In the genomic region with DNA sequence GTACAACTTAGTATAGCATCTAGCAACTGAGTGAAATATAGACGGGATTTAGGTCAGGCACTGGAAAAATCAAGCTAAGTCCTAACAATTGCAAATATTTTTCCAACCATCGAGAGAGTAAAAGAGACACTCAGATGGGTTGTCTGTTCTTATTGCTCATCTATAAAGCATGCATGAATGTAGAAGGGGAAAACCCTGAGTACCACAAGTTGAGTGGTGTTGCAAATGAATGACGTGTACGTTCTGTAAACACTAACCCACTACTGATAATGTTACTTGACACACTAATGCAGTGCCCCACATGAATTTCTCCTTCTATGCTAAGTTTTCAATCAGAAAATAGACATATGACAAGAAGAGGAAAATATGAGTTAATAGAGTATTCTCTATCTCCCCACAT, we compare ENCODE assay signal across 13 cellular contexts.
DNase-seq lines count a peak whose midpoint lies in the region; ATAC-seq and TF ChIP-seq lines count a peak whose summit lies in the region.
"Had no signal": no experiment of that assay in that cellular context is flagged by ENCODE, and none has a peak within 500 bp of the region (broad histone marks: within the 10 kb centered on the region; RNA-seq: fewer than 3 reads in every experiment).

No MANE protein-coding gene starts in this region.

- no peak for TF ChIP-seq CTCF in fibroblast of mammary gland (conservative IDR thresholded peaks at IDR 0.05; ENCODE audit: control insufficient read depth, insufficient read depth, low read depth, low read length)
- TF ChIP-seq CTCF in right atrium auricular region (IDR thresholded peaks at IDR 0.05), result no peak

- H3K27ac ChIP-seq in right atrium auricular region, result no peak overlapping the region
- H3K27ac ChIP-seq: esophagus squamous epithelium had no signal

- peak; percentile 74 to 79 for ATAC-seq in activated T-cell treated with anti-CD3 and anti-CD28 coated beads, Interleukin-2, amount 50 U/mL, for 72 hours (replicated peaks in 1 of 2)
- ATAC-seq in stimulated activated naive CD8-positive, alpha-beta T cell treated with anti-CD3 and anti-CD28 coated beads, Interleukin-15, amount 100 ng/mL, for 72 hours, result peak; percentile 33
- ATAC-seq in HG03025 (IDR thresholded peaks at IDR 0.05; ENCODE audit: low FRiP score, unreplicated experiment), result no peak

- no peaks in the 10 kb centered on the region for H3K9me3 ChIP-seq in right atrium auricular region
- H3K9me3 ChIP-seq: esophagus squamous epithelium had no signal

- H3K4me3 Mint-ChIP-seq in activated T-cell treated with anti-CD3 and anti-CD28 coated beads, Interleukin-2, amount 50 U/mL, for 72 hours, result no peak overlapping the region
- no peak overlapping the region for H3K4me3 Mint-ChIP-seq in activated T-cell treated with anti-CD3 and anti-CD28 coated beads, Interleukin-2, amount 50 U/mL, for 24 hours
- no peak overlapping the region for H3K4me3 Mint-ChIP-seq in stimulated activated naive CD8-positive, alpha-beta T cell treated with anti-CD3 and anti-CD28 coated beads, Interleukin-15, amount 100 ng/mL, for 72 hours
- H3K4me3 Mint-ChIP-seq: activated CD4-positive, alpha-beta T cell treated with anti-CD3 and anti-CD28 coated beads, Interleukin-2, amount 10 ng/mL, durations not matched to agents 7 days and 5 days had no signal

- H3K36me3 ChIP-seq in right atrium auricular region, result no peaks in the 10 kb centered on the region
- H3K36me3 ChIP-seq: esophagus squamous epithelium had no signal

- no peak for DNase-seq in activated T-cell treated with anti-CD3 and anti-CD28 coated beads, Interleukin-2, amount 50 U/mL, for 72 hours
- no peak for DNase-seq in activated T-cell treated with anti-CD3 and anti-CD28 coated beads, Interleukin-2, amount 50 U/mL, for 24 hours
- DNase-seq in RPMI7951 (ENCODE audit: low read depth) (peak; percentile 83), fibroblast of mammary gland (ENCODE audit: low read depth) (peak; percentile 87), right atrium auricular region (ENCODE audit: low spot score) (no peak)
- no peak for DNase-seq in stimulated activated naive CD8-positive, alpha-beta T cell treated with anti-CD3 and anti-CD28 coated beads, Interleukin-15, amount 100 ng/mL, for 72 hours
- DNase-seq in activated CD8-positive, alpha-beta memory T cell treated with anti-CD3 and anti-CD28 coated beads, Interleukin-2, amount 50 U/mL, for 48 hours, result no peak
- DNase-seq: activated CD4-positive, alpha-beta T cell treated with anti-CD3 and anti-CD28 coated beads, Interleukin-2, amount 10 ng/mL, durations not matched to agents 7 days and 5 days; activated effector memory CD4-positive, alpha-beta T cell treated with Interleukin-2 at 50 U/mL for 16 hours; esophagus squamous epithelium; kidney; T-helper 1 cell had no signal

- H3K4me1 ChIP-seq in right atrium auricular region, result no peaks in the 10 kb centered on the region
- H3K4me1 ChIP-seq: esophagus squamous epithelium had no signal

- H3K36me3 Mint-ChIP-seq in activated T-cell treated with anti-CD3 and anti-CD28 coated beads, Interleukin-2, amount 50 U/mL, for 72 hours (ENCODE audit: insufficient read depth in 2 of 2), result no peaks in the 10 kb centered on the region
- H3K36me3 Mint-ChIP-seq in activated T-cell treated with anti-CD3 and anti-CD28 coated beads, Interleukin-2, amount 50 U/mL, for 24 hours (ENCODE audit: low read depth), result no peaks in the 10 kb centered on the region

- no peak overlapping the region for H3K4me3 ChIP-seq in fibroblast of mammary gland (ENCODE audit: control insufficient read depth, low read depth, low read length)
- no peak overlapping the region for H3K4me3 ChIP-seq in right atrium auricular region
- H3K4me3 ChIP-seq: esophagus squamous epithelium had no signal

- H3K27me3 Mint-ChIP-seq in activated T-cell treated with anti-CD3 and anti-CD28 coated beads, Interleukin-2, amount 50 U/mL, for 72 hours (ENCODE audit: low read depth), result no peaks in the 10 kb centered on the region
- H3K27me3 Mint-ChIP-seq in activated T-cell treated with anti-CD3 and anti-CD28 coated beads, Interleukin-2, amount 50 U/mL, for 24 hours, result no peaks in the 10 kb centered on the region
- no peaks in the 10 kb centered on the region for H3K27me3 Mint-ChIP-seq in stimulated activated naive CD8-positive, alpha-beta T cell treated with anti-CD3 and anti-CD28 coated beads, Interleukin-15, amount 100 ng/mL, for 72 hours
- H3K27me3 Mint-ChIP-seq: activated CD4-positive, alpha-beta T cell treated with anti-CD3 and anti-CD28 coated beads, Interleukin-2, amount 10 ng/mL, durations not matched to agents 7 days and 5 days had no signal

- H3K4me1 Mint-ChIP-seq in activated T-cell treated with anti-CD3 and anti-CD28 coated beads, Interleukin-2, amount 50 U/mL, for 72 hours (ENCODE audit: low read depth), result no peaks in the 10 kb centered on the region
- H3K4me1 Mint-ChIP-seq in activated T-cell treated with anti-CD3 and anti-CD28 coated beads, Interleukin-2, amount 50 U/mL, for 24 hours (ENCODE audit: low read depth), result no peaks in the 10 kb centered on the region
- no peaks in the 10 kb centered on the region for H3K4me1 Mint-ChIP-seq in stimulated activated naive CD8-positive, alpha-beta T cell treated with anti-CD3 and anti-CD28 coated beads, Interleukin-15, amount 100 ng/mL, for 72 hours
- H3K4me1 Mint-ChIP-seq: activated CD4-positive, alpha-beta T cell treated with anti-CD3 and anti-CD28 coated beads, Interleukin-2, amount 10 ng/mL, durations not matched to agents 7 days and 5 days had no signal

- no peaks in the 10 kb centered on the region for H3K27me3 ChIP-seq in right atrium auricular region
- H3K27me3 ChIP-seq: esophagus squamous epithelium had no signal

- H3K9me3 Mint-ChIP-seq in activated T-cell treated with anti-CD3 and anti-CD28 coated beads, Interleukin-2, amount 50 U/mL, for 72 hours, result peaks cover 0 to 3% of the 10 kb centered on the region in 2 donors
- H3K9me3 Mint-ChIP-seq in activated T-cell treated with anti-CD3 and anti-CD28 coated beads, Interleukin-2, amount 50 U/mL, for 24 hours, result no peaks in the 10 kb centered on the region
- peaks cover 0 to 11% of the 10 kb centered on the region in 2 donors for H3K9me3 Mint-ChIP-seq in stimulated activated naive CD8-positive, alpha-beta T cell treated with anti-CD3 and anti-CD28 coated beads, Interleukin-15, amount 100 ng/mL, for 72 hours
- H3K9me3 Mint-ChIP-seq: activated CD4-positive, alpha-beta T cell treated with anti-CD3 and anti-CD28 coated beads, Interleukin-2, amount 10 ng/mL, durations not matched to agents 7 days and 5 days had no signal

- H3K27ac Mint-ChIP-seq in activated T-cell treated with anti-CD3 and anti-CD28 coated beads, Interleukin-2, amount 50 U/mL, for 72 hours, result no peak overlapping the region
- H3K27ac Mint-ChIP-seq in activated T-cell treated with anti-CD3 and anti-CD28 coated beads, Interleukin-2, amount 50 U/mL, for 24 hours, result no peak overlapping the region
- H3K27ac Mint-ChIP-seq in stimulated activated naive CD8-positive, alpha-beta T cell treated with anti-CD3 and anti-CD28 coated beads, Interleukin-15, amount 100 ng/mL, for 72 hours, result no peak overlapping the region
- H3K27ac Mint-ChIP-seq: activated CD4-positive, alpha-beta T cell treated with anti-CD3 and anti-CD28 coated beads, Interleukin-2, amount 10 ng/mL, durations not matched to agents 7 days and 5 days had no signal

Comparison
In these comparisons a context has a peak if more than half of its experiments do, and no peak if none do; other contexts are left out.
1. DNase-seq: peak in RPMI7951 (single experiment) and fibroblast of mammary gland (single experiment); none in activated T-cell treated with anti-CD3 and anti-CD28 coated beads, Interleukin-2, amount 50 U/mL, for 72 hours (0 of 2), activated T-cell treated with anti-CD3 and anti-CD28 coated beads, Interleukin-2, amount 50 U/mL, for 24 hours (single experiment), stimulated activated naive CD8-positive, alpha-beta T cell treated with anti-CD3 and anti-CD28 coated beads, Interleukin-15, amount 100 ng/mL, for 72 hours (0 of 2), right atrium auricular region (single experiment) and activated CD8-positive, alpha-beta memory T cell treated with anti-CD3 and anti-CD28 coated beads, Interleukin-2, amount 50 U/mL, for 48 hours (single experiment).